9 cellular contexts compared by ENCODE assay signal in genomic region chr16:27323781-27324561, GRCh38. TPM values are rescaled to one million over a fixed set of nuclear protein-coding genes. Genes with fewer than 3 reads are reported as not detected.
DNase-seq lines count a peak whose midpoint lies in the region; ATAC-seq and TF ChIP-seq lines count a peak whose summit lies in the region.
"Had no signal": no experiment of that assay in that cellular context is flagged by ENCODE, and none has a peak within 500 bp of the region (broad histone marks: within the 10 kb centered on the region; RNA-seq: fewer than 3 reads in every experiment).

No MANE protein-coding gene starts in this region.

- H3K27me3 Mint-ChIP-seq in T-helper 17 cell (no peaks in the 10 kb centered on the region), progenitor cell of endocrine pancreas (no peaks in the 10 kb centered on the region)

- H3K4me1 Mint-ChIP-seq in T-helper 17 cell, result peaks cover 52% of the 10 kb centered on the region
- H3K4me1 Mint-ChIP-seq in progenitor cell of endocrine pancreas (ENCODE audit: low read depth), result peaks cover 11% of the 10 kb centered on the region

- TF ChIP-seq POLR2A in esophagus muscularis mucosa (IDR thresholded peaks at IDR 0.05; ENCODE audit: low read depth), result no peak

- H3K27ac ChIP-seq in DND-41 (ENCODE audit: low read length) (peak overlapping the region; percentile 40), esophagus muscularis mucosa (replicated peaks in 1 of 4) (peak overlapping the region; percentile 97 to 99 (median 98))

- H3K4me2 ChIP-seq in DND-41 (ENCODE audit: insufficient read depth, low read length), result no peak overlapping the region

- DNase-seq in DND-41, result no peak
- DNase-seq in T-helper 17 cell, result no peak
- DNase-seq in esophagus muscularis mucosa (ENCODE audit: extremely low spot score), result no peak
- DNase-seq in progenitor cell of endocrine pancreas (ENCODE audit: low spot score, unreplicated experiment), result no peak
- no peak for DNase-seq in NCI-H1417 (lab: John Stamatoyannopoulos, UW)
- no peak for DNase-seq in G401 (ENCODE audit: low spot score)
- no peak for DNase-seq in DMS 273 treated with DMSO at 0.1 percent for 48 hours (lab: John Stamatoyannopoulos, UW)
- DNase-seq: midbrain had no signal

- H3K36me3 ChIP-seq in DND-41 (ENCODE audit: insufficient read depth, low read length) (0 out of 2 replicates have a peak, but pooled peaks cover 1% of the 10 kb centered on the region), esophagus muscularis mucosa (peaks cover 0 to 5% (median 0%) of the 10 kb centered on the region in 4 donors)

- H3K9me3 ChIP-seq in DND-41 (ENCODE audit: insufficient read depth, low read length, severe bottlenecking), result no peaks in the 10 kb centered on the region
- H3K9me3 ChIP-seq in T-helper 17 cell (ENCODE audit: control insufficient read depth, low read length, poor library complexity, severe bottlenecking), result no peaks in the 10 kb centered on the region
- H3K9me3 ChIP-seq in esophagus muscularis mucosa, result no peaks in the 10 kb centered on the region

- TF ChIP-seq CTCF in DND-41 (IDR thresholded peaks at IDR 0.05; ENCODE audit: borderline replicate concordance, extremely low read depth, low read length, poor library complexity, severe bottlenecking) (no peak), esophagus muscularis mucosa (IDR thresholded peaks at IDR 0.05) (no peak), progenitor cell of endocrine pancreas (IDR thresholded peaks at IDR 0.05; ENCODE audit: unreplicated experiment) (no peak)

- intact Hi-C loops in esophagus muscularis mucosa (cut with DNase I), result no loop called here

- no peak overlapping the region for H2AFZ ChIP-seq in DND-41 (ENCODE audit: low read depth, low read length)

- in situ Hi-C loops in G401 (cut with HindIII; ENCODE audit: low sequenced_read_pairs), result no loop called here

- peaks cover 81% of the 10 kb centered on the region for H3K79me2 ChIP-seq in DND-41 (ENCODE audit: insufficient read depth, low read length)

- H3K36me3 Mint-ChIP-seq in T-helper 17 cell (ENCODE audit: low read depth) (no peaks in the 10 kb centered on the region), progenitor cell of endocrine pancreas (ENCODE audit: insufficient read depth) (no peaks in the 10 kb centered on the region)

- no peak overlapping the region for H3K9ac ChIP-seq in DND-41 (ENCODE audit: low read depth, low read length)

- H3K9me3 Mint-ChIP-seq in progenitor cell of endocrine pancreas (ENCODE audit: low read depth), result peaks cover 2% of the 10 kb centered on the region

- H3K4me1 ChIP-seq in DND-41 (ENCODE audit: insufficient read depth, low read length), result peaks cover 32% of the 10 kb centered on the region
- peaks cover 56 to 100% (median 100%) of the 10 kb centered on the region in 4 donors for H3K4me1 ChIP-seq in esophagus muscularis mucosa

- H3K4me3 Mint-ChIP-seq in T-helper 17 cell (no peak overlapping the region), progenitor cell of endocrine pancreas (ENCODE audit: low read depth) (no peak overlapping the region)

- WGBS in esophagus muscularis mucosa, result 83% methylated on average over 9 of the region's 13 CpGs

- H3K4me3 ChIP-seq in DND-41 (ENCODE audit: low read depth in 1 of 2, low read length in 2 of 2) (no peak overlapping the region), esophagus muscularis mucosa (no peak overlapping the region)

- H3K27ac Mint-ChIP-seq in T-helper 17 cell (peak overlapping the region; percentile 97), progenitor cell of endocrine pancreas (peak overlapping the region; percentile 87)

- no peak for TF ChIP-seq EP300 in esophagus muscularis mucosa (IDR thresholded peaks at IDR 0.05)

- H3K27me3 ChIP-seq in DND-41 (ENCODE audit: insufficient read depth, low read length, poor library complexity), result no peaks in the 10 kb centered on the region
- H3K27me3 ChIP-seq in esophagus muscularis mucosa, result no peaks in the 10 kb centered on the region

- ATAC-seq in DND-41 (ENCODE audit: insufficient read depth, low read depth), result no peak
- no peak for ATAC-seq in T-helper 17 cell
- no peak for ATAC-seq in HG03457 (IDR thresholded peaks at IDR 0.05; ENCODE audit: unreplicated experiment)

- peaks cover 12% of the 10 kb centered on the region for H4K20me1 ChIP-seq in DND-41 (ENCODE audit: insufficient read depth, low read length)

RNA-seq across cellular contexts. Expression of gene IL4R, which starts 10.2 kb away (rescaled TPM):
- 100 to 1,000 TPM; 156 to 173 TPM for total RNA-seq in T-helper 17 cell
- 100 to 1,000 TPM in 3 of 4 donors, 10 to 100 TPM in 1; 72.7 to 167 (median 116) TPM for total RNA-seq in esophagus muscularis mucosa
- 23.4 and 23.6 TPM in 2 replicates for total RNA-seq in progenitor cell of endocrine pancreas
- 12.1 and 22.7 TPM in 2 replicates for total RNA-seq in G401 (2014; rRNA removed; shearing (Covaris generic))

RNA-seq across cellular contexts. Expression of gene NSMCE1, which starts 55.4 kb away (rescaled TPM):
- 10 to 100 TPM; 35.1 to 49.2 TPM for total RNA-seq in T-helper 17 cell
- 10 to 100 TPM; 49.7 to 68.8 (median 64.0) TPM for total RNA-seq in esophagus muscularis mucosa
- total RNA-seq in progenitor cell of endocrine pancreas, result 26.2 and 27.1 TPM in 2 replicates
- total RNA-seq in G401 (2014; rRNA removed; shearing (Covaris generic)), result 16.1 and 32.5 TPM in 2 replicates
